In genomic region chr14:43183916-43184315, GRCh38 we compare ENCODE assay signal across 22 cellular contexts.
"Had no signal": no experiment of that assay in that cellular context is flagged by ENCODE, and none has a peak within 500 bp of the region (broad histone marks: within the 10 kb centered on the region; RNA-seq: fewer than 3 reads in every experiment).

No MANE protein-coding gene starts in this region.

- FAIRE-seq: RCC 7860 had no signal

- ATAC-seq: T-cell had no signal

- H3K27ac ChIP-seq: SJSA1 had no signal

- H3K36me3 Mint-ChIP-seq: T-cell had no signal

- H3K4me3 ChIP-seq: MG63, SJSA1 had no signal

- H3K27me3 Mint-ChIP-seq: T-cell had no signal

- H3K9ac ChIP-seq: SK-N-SH had no signal

- H3K27ac Mint-ChIP-seq: T-cell had no signal

- H3K36me3 ChIP-seq: MG63, SJSA1 had no signal

- DNase-seq: KBM-7, MG63, NCI-H1092, NCI-H1436, NCI-H1694, NCI-H1930, NCI-H2081, NCI-H2107, NCI-H226, NCI-H446, NCI-H510A, NCI-H524 treated with DMSO at 0.1 percent for 48 hours, NCI-H69, NCI-H774, Right ventricle myocardium superior, RPMI8226, SIG-M5, SK-N-SH, SW 1271, T-cell had no signal

- H3K9me3 ChIP-seq: MG63, SJSA1, SK-N-SH had no signal

- H3K9me2 ChIP-seq: SK-N-SH had no signal

- H3K4me3 Mint-ChIP-seq: T-cell had no signal

- H3K4me1 ChIP-seq: SJSA1 had no signal

- H3K4me1 Mint-ChIP-seq: T-cell had no signal

- H3K4me2 ChIP-seq: SK-N-SH had no signal

- H3K27me3 ChIP-seq: MG63, SJSA1 had no signal
